ENCODE assay signal across 35 cellular contexts in the genomic region with DNA sequence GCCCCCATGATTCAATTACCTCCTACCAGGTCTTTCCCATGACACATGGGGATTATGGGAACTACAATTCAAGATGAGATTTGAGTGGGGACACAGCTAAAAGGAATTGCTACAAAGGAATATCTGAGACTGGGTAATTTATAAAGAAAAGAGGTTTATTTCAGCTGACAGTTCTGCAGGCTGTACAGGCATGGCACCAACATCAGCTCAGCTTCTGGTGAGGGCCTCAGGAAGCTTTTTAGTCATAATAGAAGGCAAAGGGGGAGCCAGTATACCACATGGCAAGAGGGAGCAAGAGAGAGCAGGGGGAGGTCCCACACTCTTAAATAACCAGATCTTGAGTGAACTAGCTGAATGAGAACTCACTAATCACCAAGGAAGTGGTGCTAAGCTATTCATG. TPM values are rescaled to one million over a fixed set of nuclear protein-coding genes. Genes with fewer than 3 reads are reported as not detected.
"Had no signal": no experiment of that assay in that cellular context is flagged by ENCODE, and none has a peak within 500 bp of the region (broad histone marks: within the 10 kb centered on the region; RNA-seq: fewer than 3 reads in every experiment).

No MANE protein-coding gene starts in this region.

- H3K9ac ChIP-seq: neural progenitor cell, parathyroid adenoma had no signal

- H3K79me2 ChIP-seq: parathyroid adenoma had no signal

- H3K36me3 Mint-ChIP-seq: natural killer cell; neural progenitor cell; stimulated activated memory B cell treated with anti-CD40 and anti-IgM and Interleukin-4, amounts not matched to agents 10 μg/mL and 1 μg/mL and 100 μg/mL, for 72 hours; type B pancreatic cell had no signal

- H2AFZ ChIP-seq: neural progenitor cell, parathyroid adenoma had no signal

- H3K27ac ChIP-seq: neural progenitor cell, ovary, parathyroid adenoma, psoas muscle, skin epidermis, spleen, suprapubic skin, testis, tibial artery, transverse colon, upper lobe of right lung, uterus had no signal

- H3K4me1 ChIP-seq: neural progenitor cell, parathyroid adenoma, testis, upper lobe of right lung, uterus had no signal

- H3K4me3 Mint-ChIP-seq: nephron; neural progenitor cell; stimulated activated memory B cell treated with anti-CD40 and anti-IgM and Interleukin-4, amounts not matched to agents 10 μg/mL and 1 μg/mL and 100 μg/mL, for 72 hours; stimulated activated naive CD8-positive, alpha-beta T cell treated with anti-CD3 and anti-CD28 coated beads, Interleukin-15, amount 100 ng/mL, for 72 hours; type B pancreatic cell had no signal

- DNase-seq: natural killer cell; occipital lobe; ovary; posterior cingulate gyrus; psoas muscle; right cardiac atrium; spleen; stimulated activated CD4-positive, alpha-beta T cell treated with anti-CD3 and anti-CD28 coated beads, Interleukin-12 subunit alpha, Interleukin-12 subunit beta, amount 100 ng/mL, for 4 hours; stimulated activated CD4-positive, alpha-beta T cell treated with anti-CD3 and anti-CD28 coated beads, Interleukin-1b, Interleukin-23, amount 100 ng/mL, for 48 hours; stimulated activated CD4-positive, alpha-beta T cell treated with anti-CD3 and anti-CD28 coated beads, Interleukin-4, amount 100 ng/mL, for 1 hour; stimulated activated CD4-positive, alpha-beta T cell treated with anti-CD3 and anti-CD28 coated beads, Interleukin-4, amount 100 ng/mL, for 4 hours; stimulated activated CD8-positive, alpha-beta memory T cell treated with anti-CD3 and anti-CD28 coated beads, Interleukin-4, amount 100 ng/mL, for 48 hours; stimulated activated naive CD4-positive, alpha-beta T cell; stimulated activated naive CD8-positive, alpha-beta T cell treated with anti-CD3 and anti-CD28 coated beads, Interleukin-15, amount 100 ng/mL, for 72 hours; stimulated activated naive CD8-positive, alpha-beta T cell treated with anti-CD3 and anti-CD28 coated beads, Interleukin-15, Interleukin-2, amounts not matched to agents 100 U/mL and 50 U/mL, for 24 hours; substantia nigra; testis; tibial artery; transverse colon; upper lobe of right lung; uterus had no signal

- H3K4me2 ChIP-seq: neural progenitor cell, smooth muscle cell had no signal

- H3K27me3 ChIP-seq: neural progenitor cell, ovary, suprapubic skin, testis, transverse colon, uterus had no signal

- H3K27ac Mint-ChIP-seq: natural killer cell; neural progenitor cell; progenitor cell of endocrine pancreas; stimulated activated memory B cell treated with anti-CD40 and anti-IgM and Interleukin-4, amounts not matched to agents 10 μg/mL and 1 μg/mL and 100 μg/mL, for 72 hours; stimulated activated naive CD8-positive, alpha-beta T cell treated with anti-CD3 and anti-CD28 coated beads, Interleukin-15, amount 100 ng/mL, for 72 hours; type B pancreatic cell had no signal

- H3K9me3 ChIP-seq: ovary, psoas muscle, spleen, suprapubic skin, testis, tibial artery, transverse colon, upper lobe of right lung, uterus had no signal

- H3K4me3 ChIP-seq: neural progenitor cell, ovary, psoas muscle, skin epidermis, smooth muscle cell, spleen, suprapubic skin, testis, tibial artery, transverse colon, upper lobe of right lung, uterus had no signal

- H3K36me3 ChIP-seq: neural progenitor cell, ovary, spleen, suprapubic skin, tibial artery, transverse colon, upper lobe of right lung, uterus had no signal

- ATAC-seq: natural killer cell; psoas muscle; right cardiac atrium; sciatic nerve; stimulated activated memory B cell treated with anti-CD40 and anti-IgM and Interleukin-4, amounts not matched to agents 10 μg/mL and 1 μg/mL and 100 μg/mL, for 72 hours; stimulated activated naive CD8-positive, alpha-beta T cell treated with anti-CD3 and anti-CD28 coated beads, Interleukin-15, amount 100 ng/mL, for 72 hours; stimulated activated naive CD8-positive, alpha-beta T cell treated with anti-CD3 and anti-CD28 coated beads, Interleukin-15, Interleukin-2, amounts not matched to agents 100 U/mL and 50 U/mL, for 24 hours; upper lobe of right lung had no signal

RNA-seq across cellular contexts. Expression of gene ALDOB, which starts 11.2 kb away (rescaled TPM):
- total RNA-seq: natural killer cell, osteoblast, progenitor cell of endocrine pancreas, renal cortical epithelial cell, sciatic nerve, smooth muscle cell, upper lobe of right lung, urinary bladder had no signal
- polyA plus RNA-seq: neural cell, smooth muscle cell had no signal
